In the genomic region with DNA sequence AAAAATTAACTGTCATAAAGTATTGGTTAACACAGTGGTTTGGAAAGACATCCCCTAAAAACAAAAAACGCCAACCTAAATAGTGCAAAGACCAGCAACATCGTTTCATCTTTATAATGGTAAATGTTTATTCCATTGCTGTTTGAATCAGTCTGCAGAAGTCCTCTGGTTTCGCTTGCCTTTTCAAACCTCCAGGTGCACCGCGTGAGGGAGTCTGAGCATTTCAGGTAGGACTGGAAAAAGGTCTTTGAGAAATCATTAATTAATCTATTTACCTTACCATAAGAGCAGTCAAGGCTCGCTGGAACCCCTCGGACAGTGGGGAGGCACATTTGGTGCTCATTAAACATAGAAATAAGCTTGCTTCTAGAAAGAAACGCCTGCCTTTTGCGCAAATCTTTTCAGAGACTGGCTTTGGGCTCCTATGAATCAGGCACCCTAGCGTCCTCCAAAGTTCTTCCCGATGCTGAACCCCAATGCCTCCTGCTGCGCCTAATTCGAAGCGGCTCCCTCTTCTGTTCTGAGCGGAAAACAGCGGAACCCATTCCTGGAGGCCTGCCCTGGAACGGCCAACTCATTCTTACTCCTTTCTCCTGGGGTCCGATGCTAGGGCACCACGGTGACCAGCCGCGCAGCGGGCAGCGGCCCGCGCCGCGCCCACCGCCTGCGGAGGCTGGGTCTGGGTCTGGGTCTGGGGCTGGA, we compare ENCODE assay signal across 8 cellular contexts.
DNase-seq lines count a peak whose midpoint lies in the region; ATAC-seq lines count a peak whose summit lies in the region.

No MANE protein-coding gene starts in this region.

- in situ Hi-C loops in ACHN (cut with HindIII; ENCODE audit: low pct_ligation_motif_present, low pct_unique_long_range_greater_than_20kb, low sequenced_read_pairs), result no loop called here

- peak; percentile 14 for DNase-seq in ACHN
- DNase-seq in amniotic epithelial cell (ENCODE audit: low read depth), result peak; percentile 18
- DNase-seq in kidney tubule cell (ENCODE audit: low spot score), result peak; percentile 13
- DNase-seq in iPS-NIHi7 (ENCODE audit: extremely low spot score), result no peak
- DNase-seq in AML-193 (lab: John Stamatoyannopoulos, UW), result no peak

- ATAC-seq in GM19372 (IDR thresholded peaks at IDR 0.05; ENCODE audit: low read depth, unreplicated experiment) (peak; percentile 2), HG03439 (IDR thresholded peaks at IDR 0.05; ENCODE audit: unreplicated experiment) (no peak), GM18868 (IDR thresholded peaks at IDR 0.05; ENCODE audit: unreplicated experiment) (no peak)

Comparison
In these comparisons a context has a peak if more than half of its experiments do, and no peak if none do; other contexts are left out.
1. DNase-seq: peak in ACHN (single experiment), amniotic epithelial cell (single experiment) and kidney tubule cell (single experiment); none in iPS-NIHi7 (single experiment) and AML-193 (0 of 2).